In the genomic region with DNA sequence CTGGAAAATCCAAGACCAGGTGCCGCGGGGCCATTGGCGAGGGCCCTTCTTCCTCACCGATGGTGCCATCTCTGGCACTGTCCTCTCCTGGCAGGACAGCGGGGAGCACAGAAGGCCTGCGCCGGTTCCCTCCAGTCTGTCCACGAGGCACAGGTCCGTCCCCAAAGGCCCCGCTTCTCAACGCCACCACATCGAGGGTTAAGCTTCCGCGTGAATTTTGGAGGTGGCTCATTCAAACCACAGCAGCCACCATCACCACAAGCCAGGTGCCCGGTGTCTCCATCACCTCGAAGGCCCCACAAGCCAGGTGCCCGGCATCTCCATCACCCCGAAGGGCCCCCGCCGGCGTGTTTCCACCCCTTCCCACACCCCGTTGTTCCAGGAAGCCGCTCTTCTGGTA, we compare ENCODE assay signal across 21 cellular contexts. TPM values are rescaled to one million over a fixed set of nuclear protein-coding genes. Genes with fewer than 3 reads are reported as not detected.
DNase-seq lines count a peak whose midpoint lies in the region; ATAC-seq, FAIRE-seq and TF ChIP-seq lines count a peak whose summit lies in the region.
"Had no signal": no experiment of that assay in that cellular context is flagged by ENCODE, and none has a peak within 500 bp of the region (broad histone marks: within the 10 kb centered on the region; RNA-seq: fewer than 3 reads in every experiment).

No MANE protein-coding gene starts in this region.

- FAIRE-seq in urothelium cell line (lab: Jason Lieb, UNC): no peak
- FAIRE-seq: A549, D721Med, G401.6, GM12892 had no signal

- H3K36me3 Mint-ChIP-seq in activated T-helper 17 cell treated with anti-CD3 and anti-CD28 coated beads, Interleukin-2, amount 50 U/mL, for 72 hours (ENCODE audit: low read depth): no peaks in the 10 kb centered on the region
- H3K36me3 Mint-ChIP-seq: CD14-positive monocyte; CD8-positive, alpha-beta T cell had no signal

- H3K4me3 Mint-ChIP-seq in activated T-helper 17 cell treated with anti-CD3 and anti-CD28 coated beads, Interleukin-2, amount 50 U/mL, for 72 hours: no peak overlapping the region
- H3K4me3 Mint-ChIP-seq: CD14-positive monocyte; CD8-positive, alpha-beta T cell; HFFc6 had no signal

- ATAC-seq in activated T-helper 17 cell treated with anti-CD3 and anti-CD28 coated beads, Interleukin-2, amount 50 U/mL, for 72 hours (replicated peaks): no peak
- no peak for ATAC-seq in HG02938 (IDR thresholded peaks at IDR 0.05; ENCODE audit: unreplicated experiment)
- ATAC-seq: A549; CD8-positive, alpha-beta T cell had no signal

- H3K9ac ChIP-seq in skeletal muscle tissue (ENCODE audit: low read depth in 1 of 3, low read length in 3 of 3): no peak overlapping the region

- TF ChIP-seq CTCF in esophagus muscularis mucosa (IDR thresholded peaks at IDR 0.05) (no peak), osteoblast (IDR thresholded peaks at IDR 0.05; ENCODE audit: extremely low read depth, low read depth, low read length) (no peak)

- 87% methylated on average over 23 of the region's 23 CpGs for WGBS in esophagus muscularis mucosa

- no peaks in the 10 kb centered on the region for H3K27me3 Mint-ChIP-seq in activated T-helper 17 cell treated with anti-CD3 and anti-CD28 coated beads, Interleukin-2, amount 50 U/mL, for 72 hours

- no peaks in the 10 kb centered on the region for H3K79me2 ChIP-seq in osteoblast (ENCODE audit: insufficient read depth, low read length)

- no peak for TF ChIP-seq POLR2A in esophagus muscularis mucosa (IDR thresholded peaks at IDR 0.05; ENCODE audit: low read depth)

- H3K9me3 ChIP-seq in esophagus muscularis mucosa (no peaks in the 10 kb centered on the region), osteoblast (ENCODE audit: low read depth, low read length) (no peaks in the 10 kb centered on the region), skeletal muscle tissue (ENCODE audit: control insufficient read depth in 3 of 3, low read length in 3 of 3) (no peaks in the 10 kb centered on the region)
- H3K9me3 ChIP-seq: A549 had no signal

- no peak overlapping the region for H3K4me3 ChIP-seq in esophagus muscularis mucosa
- no peak overlapping the region for H3K4me3 ChIP-seq in osteoblast (ENCODE audit: insufficient read depth, low read length)
- H3K4me3 ChIP-seq in skeletal muscle tissue (ENCODE audit: low read length in 3 of 3): no peak overlapping the region
- H3K4me3 ChIP-seq: A549 had no signal

- DNase-seq in esophagus muscularis mucosa (ENCODE audit: extremely low spot score) (peak; percentile 66), osteoblast (ENCODE audit: insufficient read length, low spot score, missing footprints) (peak; percentile 72), urothelium cell line (ENCODE audit: low spot score) (no peak), MV-4-11 (lab: John Stamatoyannopoulos, UW) (no peak)
- no peak for DNase-seq in effector CD4-positive, alpha-beta T cell
- DNase-seq: CD8-positive, alpha-beta T cell; COR-L47; DMS153; DMS79 treated with DMSO at 0.1 percent for 48 hours; EL; HCEC 1CT; HFFc6 had no signal

- H3K9me3 Mint-ChIP-seq in activated T-helper 17 cell treated with anti-CD3 and anti-CD28 coated beads, Interleukin-2, amount 50 U/mL, for 72 hours: no peaks in the 10 kb centered on the region
- H3K9me3 Mint-ChIP-seq: CD8-positive, alpha-beta T cell had no signal

- H3K27ac Mint-ChIP-seq in activated T-helper 17 cell treated with anti-CD3 and anti-CD28 coated beads, Interleukin-2, amount 50 U/mL, for 72 hours: peak overlapping the region; percentile 34
- H3K27ac Mint-ChIP-seq: CD8-positive, alpha-beta T cell; HFFc6 had no signal

- H4K20me1 ChIP-seq in osteoblast (ENCODE audit: insufficient read depth, low read length): no peaks in the 10 kb centered on the region

- TF ChIP-seq EP300 in esophagus muscularis mucosa (IDR thresholded peaks at IDR 0.05): no peak

- H3K36me3 ChIP-seq in esophagus muscularis mucosa (no peaks in the 10 kb centered on the region), osteoblast (ENCODE audit: insufficient read depth, low read length) (no peaks in the 10 kb centered on the region), skeletal muscle tissue (ENCODE audit: control insufficient read depth in 3 of 3, insufficient read depth in 3 of 3, low read length in 3 of 3) (no peaks in the 10 kb centered on the region)

- no peak overlapping the region for H3K4me2 ChIP-seq in osteoblast (ENCODE audit: insufficient read depth, low read length)
- H3K4me2 ChIP-seq: A549 had no signal

- H3K4me1 ChIP-seq in esophagus muscularis mucosa (no peaks in the 10 kb centered on the region), osteoblast (ENCODE audit: insufficient read depth, low read length) (no peaks in the 10 kb centered on the region), skeletal muscle tissue (ENCODE audit: control insufficient read depth in 3 of 3, insufficient read depth in 3 of 3, low read length in 3 of 3) (peaks cover 0 to 7% (median 2%) of the 10 kb centered on the region in 3 donors)
- H3K4me1 ChIP-seq: A549 had no signal

- H3K27me3 ChIP-seq in esophagus muscularis mucosa (no peaks in the 10 kb centered on the region), osteoblast (ENCODE audit: insufficient read depth, low read length) (no peaks in the 10 kb centered on the region), skeletal muscle tissue (ENCODE audit: control insufficient read depth in 3 of 3, insufficient read depth in 3 of 3, low read length in 3 of 3) (no peaks in the 10 kb centered on the region)

- intact Hi-C loops in esophagus muscularis mucosa (cut with DNase I): no loop called here

- H2AFZ ChIP-seq in osteoblast (ENCODE audit: low read length): no peak overlapping the region

- no peak overlapping the region for H3K27ac ChIP-seq in esophagus muscularis mucosa (replicated peaks in 1 of 4)
- no peak overlapping the region for H3K27ac ChIP-seq in osteoblast (ENCODE audit: low read depth, low read length)
- H3K27ac ChIP-seq in skeletal muscle tissue (ENCODE audit: low read depth, low read length): peak overlapping the region; percentile 70
- H3K27ac ChIP-seq: A549, HL-60 had no signal

- H3K4me1 Mint-ChIP-seq in activated T-helper 17 cell treated with anti-CD3 and anti-CD28 coated beads, Interleukin-2, amount 50 U/mL, for 72 hours: no peaks in the 10 kb centered on the region
- H3K4me1 Mint-ChIP-seq: CD14-positive monocyte had no signal

RNA-seq across cellular contexts. Expression of a gene that starts 10.1 kb away (rescaled TPM):
- total RNA-seq in activated T-helper 17 cell treated with anti-CD3 and anti-CD28 coated beads, Interleukin-2, amount 50 U/mL, for 72 hours: 1 to 10 TPM in 1 of 2 donors, not detected in 1; 1.8 TPM
- total RNA-seq in esophagus muscularis mucosa (under 1 TPM in 1 of 4 donors, not detected in 3; 0.17 TPM), osteoblast (not detected in 2 replicates), skeletal muscle tissue (not detected)
- total RNA-seq: HFFc6 had no signal

Comparison
In these comparisons a context has a peak if more than half of its experiments do, and no peak if none do; other contexts are left out.
1. DNase-seq: peak in esophagus muscularis mucosa (single experiment) and osteoblast (single experiment); none in urothelium cell line (single experiment), effector CD4-positive, alpha-beta T cell (single experiment) and MV-4-11 (single experiment).